In the genomic region with DNA sequence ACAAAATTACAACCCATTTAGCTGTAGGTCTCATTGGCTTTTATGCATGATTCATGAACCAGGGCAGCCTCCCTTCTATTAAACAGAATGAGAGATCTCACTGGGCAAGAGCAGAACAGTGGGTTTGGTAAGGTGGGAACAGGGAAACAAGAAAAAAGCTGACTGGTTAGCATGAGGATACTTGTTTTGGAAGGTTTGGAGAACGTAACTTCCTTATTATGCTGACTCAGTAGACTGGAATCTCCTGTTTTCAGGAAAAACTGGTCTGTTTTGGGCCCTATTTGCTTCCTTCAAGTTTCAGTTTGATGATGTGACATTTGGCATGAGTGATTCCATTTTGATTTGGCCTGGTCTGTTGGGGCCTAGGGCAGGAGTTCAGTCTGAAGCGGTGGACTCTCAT, we compare ENCODE assay signal across 18 cellular contexts.
DNase-seq lines count a peak whose midpoint lies in the region; ATAC-seq and TF ChIP-seq lines count a peak whose summit lies in the region.
"Had no signal": no experiment of that assay in that cellular context is flagged by ENCODE, and none has a peak within 500 bp of the region (broad histone marks: within the 10 kb centered on the region; RNA-seq: fewer than 3 reads in every experiment).

No MANE protein-coding gene starts in this region.

- no peaks in the 10 kb centered on the region for H3K36me3 ChIP-seq in RWPE2 (ENCODE audit: low read depth)
- H3K36me3 ChIP-seq: Peyer's patch had no signal

- H3K4me3 ChIP-seq in RWPE2 (ENCODE audit: severe bottlenecking) (no peak overlapping the region), coronary artery (no peak overlapping the region)
- H3K4me3 ChIP-seq: Peyer's patch had no signal

- ATAC-seq in RWPE2 (ENCODE audit: low read depth) (peak; percentile 60), GM19324 (IDR thresholded peaks at IDR 0.05; ENCODE audit: low FRiP score, unreplicated experiment) (no peak)
- ATAC-seq: stimulated activated effector memory CD8-positive, alpha-beta T cell treated with anti-CD3 and anti-CD28 coated beads, Interleukin-12 subunit alpha, Interleukin-12 subunit beta, amount 100 ng/mL, for 72 hours had no signal

- peaks cover 16% of the 10 kb centered on the region for H3K4me1 ChIP-seq in RWPE2 (ENCODE audit: insufficient read depth, poor library complexity, severe bottlenecking)
- H3K4me1 ChIP-seq: Peyer's patch had no signal

- DNase-seq in EH (ENCODE audit: low read depth) (peak; percentile 15), RWPE2 (ENCODE audit: low spot score) (no peak), fibroblast of peridontal ligament (ENCODE audit: extremely low read depth) (peak; percentile 11), lung microvascular endothelial cell (ENCODE audit: low read depth in 2 of 2) (peak; percentile 78 to 81), GF-D8 (lab: John Stamatoyannopoulos, UW) (no peak), NCI-H226 (no peak), coronary artery (ENCODE audit: low spot score) (no peak)
- DNase-seq: activated B cell treated with CpG ODN at 0.5 μM for 24 hours, amygdala, Caco-2, HFFc6, NCI-H2107, NCI-H69, occipital lobe, Peyer's patch, small intestine had no signal

- H3K27me3 ChIP-seq in RWPE2 (ENCODE audit: insufficient read depth, poor library complexity, severe bottlenecking), result no peaks in the 10 kb centered on the region
- H3K27me3 ChIP-seq: Peyer's patch had no signal

- H3K9me3 ChIP-seq in RWPE2 (ENCODE audit: severe bottlenecking), result peaks cover 4% of the 10 kb centered on the region
- H3K9me3 ChIP-seq: Peyer's patch had no signal

- H3K27ac ChIP-seq in RWPE2 (ENCODE audit: poor library complexity, severe bottlenecking), result peak overlapping the region; percentile 36
- H3K27ac ChIP-seq in coronary artery, result peak overlapping the region in 1 of 2 donors; percentile 6
- H3K27ac ChIP-seq: Peyer's patch had no signal

- TF ChIP-seq CTCF in RWPE2 (IDR thresholded peaks at IDR 0.05; ENCODE audit: poor library complexity, severe bottlenecking) (no peak), coronary artery (IDR thresholded peaks at IDR 0.05) (no peak)

Comparison
In these comparisons a context has a peak if more than half of its experiments do, and no peak if none do; other contexts are left out.
1. DNase-seq: peak in EH (single experiment), fibroblast of peridontal ligament (single experiment) and lung microvascular endothelial cell (2 of 2); none in RWPE2 (single experiment), GF-D8 (single experiment), NCI-H226 (single experiment) and coronary artery (single experiment).